ENCODE assay signal across 8 cellular contexts in genomic region chr5:100900142-100900795, GRCh38. TPM values are rescaled to one million over a fixed set of nuclear protein-coding genes. Genes with fewer than 3 reads are reported as not detected.
A peak's percentile ranks its signal among the peaks of the same experiment; 100 is the strongest.
DNase-seq lines count a peak whose midpoint lies in the region; ATAC-seq and TF ChIP-seq lines count a peak whose summit lies in the region.

No MANE protein-coding gene starts in this region.

- TF ChIP-seq CTCF in epithelial cell of proximal tubule (conservative IDR thresholded peaks at IDR 0.05; ENCODE audit: low read depth, low read length) = peak; percentile 42
- no peak for TF ChIP-seq CTCF in thoracic aorta (IDR thresholded peaks at IDR 0.05)

- ATAC-seq in GM21360 (IDR thresholded peaks at IDR 0.05; ENCODE audit: unreplicated experiment) (peak; percentile 5), thoracic aorta (ENCODE audit: insufficient number of reproducible peaks, low FRiP score, low read depth) (no peak)

- H3K4me1 ChIP-seq in muscle layer of duodenum (ENCODE audit: control insufficient read depth in 1 of 2, insufficient read depth in 2 of 2, low read length in 2 of 2) (peaks cover 0 to 21% of the 10 kb centered on the region in 2 donors), thoracic aorta (ENCODE audit: control insufficient read depth in 1 of 2, low read depth in 2 of 2) (peaks cover 0 to 21% of the 10 kb centered on the region in 2 donors)

- H3K27me3 ChIP-seq in MG63 (peaks cover 49% of the 10 kb centered on the region), muscle layer of duodenum (ENCODE audit: low read depth, low read length) (no peaks in the 10 kb centered on the region), thoracic aorta (replicated peaks; ENCODE audit: insufficient read depth) (no peaks in the 10 kb centered on the region)

- H3K27ac ChIP-seq in muscle layer of duodenum (ENCODE audit: low read length) (peak overlapping the region; percentile 66), thoracic aorta (peak overlapping the region in 1 of 2 donors; percentile 48)

- no peaks in the 10 kb centered on the region for H3K36me3 ChIP-seq in MG63
- no peaks in the 10 kb centered on the region for H3K36me3 ChIP-seq in muscle layer of duodenum (ENCODE audit: control insufficient read depth in 1 of 2, insufficient read depth in 2 of 2, low read length in 2 of 2)
- H3K36me3 ChIP-seq in thoracic aorta = no peaks in the 10 kb centered on the region

- in situ Hi-C loops in Caki2 (cut with HindIII; ENCODE audit: low pct_unique_long_range_greater_than_20kb, low sequenced_read_pairs) = no loop called here

- peak overlapping the region; percentile 32 for H3K4me3 ChIP-seq in MG63
- H3K4me3 ChIP-seq in epithelial cell of proximal tubule (ENCODE audit: low read depth, low read length) = peak overlapping the region; percentile 63
- H3K4me3 ChIP-seq in muscle layer of duodenum (ENCODE audit: low read depth in 1 of 2, low read length in 2 of 2) = peak overlapping the region; percentile 52 to 70
- peak overlapping the region; percentile 65 for H3K4me3 ChIP-seq in thoracic aorta

- DNase-seq in Caki2 (ENCODE audit: low read depth) = peak; percentile 16
- no peak for DNase-seq in MG63
- peak; percentile 71 for DNase-seq in activated CD4-positive, alpha-beta T cell treated with anti-CD3 and anti-CD28 coated beads for 48 hours
- DNase-seq in epithelial cell of proximal tubule (ENCODE audit: low read depth) = no peak
- no peak for DNase-seq in thoracic aorta (ENCODE audit: low spot score)
- no peak for DNase-seq in NCI-H128 (lab: John Stamatoyannopoulos, UW; ENCODE audit: unreplicated experiment)

- H3K9me3 ChIP-seq in MG63 (no peaks in the 10 kb centered on the region; the same call in 1 of the 2 replicates), muscle layer of duodenum (ENCODE audit: control insufficient read depth in 1 of 2, low read length in 2 of 2) (no peaks in the 10 kb centered on the region), thoracic aorta (no peaks in the 10 kb centered on the region)

RNA-seq across cellular contexts. Expression of gene ST8SIA4, which starts 2.8 kb away (rescaled TPM):
- total RNA-seq in Caki2 (2014; rRNA removed; shearing (Covaris generic); ENCODE audit: low replicate concordance) = not detected in 2 replicates
- not detected in 2 replicates for total RNA-seq in MG63 (2014; rRNA removed; shearing (Covaris generic); ENCODE audit: low replicate concordance)
- total RNA-seq in epithelial cell of proximal tubule (0.12 and 0.72 TPM in 2 replicates), thoracic aorta (1 to 10 TPM; 7.0 to 9.0 TPM)

Comparison
In these comparisons a context has a peak if more than half of its experiments do, and no peak if none do; other contexts are left out.
1. DNase-seq: peak in Caki2 (single experiment) and activated CD4-positive, alpha-beta T cell treated with anti-CD3 and anti-CD28 coated beads for 48 hours (single experiment); none in MG63 (single experiment), epithelial cell of proximal tubule (single experiment), thoracic aorta (single experiment) and NCI-H128 (single experiment).
2. Peak in every context shown above with its lines, with median percentiles within 50 percentile points of each other: H3K4me3 ChIP-seq.